In genomic region chr7:17771901-17772408, GRCh38 we compare ENCODE assay signal across 16 cellular contexts.
"Had no signal": no experiment of that assay in that cellular context is flagged by ENCODE, and none has a peak within 500 bp of the region (broad histone marks: within the 10 kb centered on the region; RNA-seq: fewer than 3 reads in every experiment).

No MANE protein-coding gene starts in this region.

- H3K27me3 ChIP-seq: tibial nerve had no signal

- H3K36me3 ChIP-seq: tibial nerve had no signal

- ATAC-seq: activated T-cell treated with anti-CD3 and anti-CD28 coated beads, Interleukin-2, amount 50 U/mL, for 4 hours; left lobe of liver; stimulated activated naive CD8-positive, alpha-beta T cell treated with anti-CD3 and anti-CD28 coated beads, Interleukin-15, Interleukin-2, amounts not matched to agents 100 U/mL and 50 U/mL, for 24 hours had no signal

- DNase-seq: activated CD4-positive, alpha-beta T cell treated with anti-CD3 and anti-CD28 coated beads, Interleukin-2, amount 50 U/mL, for 1 hour; activated CD4-positive, CD25-positive, alpha-beta regulatory T cell treated with anti-CD3 and anti-CD28 coated beads, Interleukin-2, amount 50 U/mL, for 72 hours; activated CD8-positive, alpha-beta memory T cell treated with anti-CD3 and anti-CD28 coated beads, Interleukin-2, amount 50 U/mL, for 4 hours; activated T-cell treated with anti-CD3 and anti-CD28 coated beads, Interleukin-2, amount 50 U/mL, for 4 hours; effector memory CD8-positive, alpha-beta T cell; mammary epithelial cell; retina; stimulated activated CD4-positive, alpha-beta T cell treated with anti-CD3 and anti-CD28 coated beads, Interleukin-2, amount 100 ng/mL, for 24 hours; stimulated activated naive CD8-positive, alpha-beta T cell treated with anti-CD3 and anti-CD28 coated beads, Interleukin-15, Interleukin-2, amounts not matched to agents 100 U/mL and 50 U/mL, for 24 hours; substantia nigra had no signal

- H3K27ac Mint-ChIP-seq: activated naive CD4-positive, alpha-beta T cell treated with anti-CD3 and anti-CD28 coated beads for 36 hours; effector memory CD8-positive, alpha-beta T cell; T-helper 1 cell treated with Interleukin-12 subunit alpha and Interleukin-12 subunit beta and Interleukin-4 antibody, amounts not matched to agents 30 μg/mL and 1 μg/mL, for 36 hours had no signal

- H3K4me3 Mint-ChIP-seq: activated naive CD4-positive, alpha-beta T cell treated with anti-CD3 and anti-CD28 coated beads for 36 hours; activated T-cell treated with anti-CD3 and anti-CD28 coated beads, Interleukin-2, amount 50 U/mL, for 4 hours; effector memory CD8-positive, alpha-beta T cell; T-helper 1 cell treated with Interleukin-12 subunit alpha and Interleukin-12 subunit beta and Interleukin-4 antibody, amounts not matched to agents 30 μg/mL and 1 μg/mL, for 36 hours had no signal

- H3K9me3 Mint-ChIP-seq: activated naive CD4-positive, alpha-beta T cell treated with anti-CD3 and anti-CD28 coated beads for 36 hours; activated T-cell treated with anti-CD3 and anti-CD28 coated beads, Interleukin-2, amount 50 U/mL, for 4 hours; effector memory CD8-positive, alpha-beta T cell; T-helper 1 cell treated with Interleukin-12 subunit alpha and Interleukin-12 subunit beta and Interleukin-4 antibody, amounts not matched to agents 30 μg/mL and 1 μg/mL, for 36 hours had no signal

- H3K9me3 ChIP-seq: tibial nerve had no signal

- H3K27me3 Mint-ChIP-seq: effector memory CD8-positive, alpha-beta T cell had no signal

- H3K4me3 ChIP-seq: tibial nerve had no signal

- FAIRE-seq: islet of Langerhans, urothelium cell line had no signal
